ENCODE assay signal across 11 cellular contexts in genomic region chr2:196783431-196784094, GRCh38. TPM values are rescaled to one million over a fixed set of nuclear protein-coding genes. Genes with fewer than 3 reads are reported as not detected.
DNase-seq lines count a peak whose midpoint lies in the region; ATAC-seq and TF ChIP-seq lines count a peak whose summit lies in the region.
"Had no signal": no experiment of that assay in that cellular context is flagged by ENCODE, and none has a peak within 500 bp of the region (broad histone marks: within the 10 kb centered on the region; RNA-seq: fewer than 3 reads in every experiment).

No MANE protein-coding gene starts in this region.

- no peak overlapping the region for H3K4me3 ChIP-seq in naive thymus-derived CD4-positive, alpha-beta T cell (ENCODE audit: low read length)
- no peak overlapping the region for H3K4me3 ChIP-seq in gastroesophageal sphincter

- no peaks in the 10 kb centered on the region for H3K9me3 Mint-ChIP-seq in activated T-cell treated with anti-CD3 and anti-CD28 coated beads, Interleukin-2, amount 50 U/mL, for 72 hours
- H3K9me3 Mint-ChIP-seq in naive thymus-derived CD4-positive, alpha-beta T cell, result no peaks in the 10 kb centered on the region

- H3K27ac ChIP-seq in naive thymus-derived CD4-positive, alpha-beta T cell (ENCODE audit: low read depth, low read length), result peak overlapping the region; percentile 10
- H3K27ac ChIP-seq in gastroesophageal sphincter, result no peak overlapping the region

- peaks cover 9% of the 10 kb centered on the region for H3K4me1 Mint-ChIP-seq in activated T-cell treated with anti-CD3 and anti-CD28 coated beads, Interleukin-2, amount 50 U/mL, for 72 hours (ENCODE audit: low read depth)
- H3K4me1 Mint-ChIP-seq in naive thymus-derived CD4-positive, alpha-beta T cell, result peaks cover 4 to 9% (median 6%) of the 10 kb centered on the region in 7 donors

- no peak for TF ChIP-seq POLR2A in gastroesophageal sphincter (IDR thresholded peaks at IDR 0.05)

- DNase-seq in activated T-cell treated with anti-CD3 and anti-CD28 coated beads, Interleukin-2, amount 50 U/mL, for 72 hours, result peak; percentile 29
- DNase-seq in naive thymus-derived CD4-positive, alpha-beta T cell, result peak in 1 of 9 donors; percentile 48
- DNase-seq in NCI-H1417 (lab: John Stamatoyannopoulos, UW), result no peak
- no peak for DNase-seq in NK-92 treated with Interleukin-12 subunit alpha and Interleukin-12 subunit beta, amount 100 ng/mL, for 24 hours (lab: John Stamatoyannopoulos, UW)
- DNase-seq: left cardiac atrium had no signal

- ATAC-seq in GM18511 (IDR thresholded peaks at IDR 0.05; ENCODE audit: unreplicated experiment), result peak; percentile 63
- ATAC-seq in HG02678 (IDR thresholded peaks at IDR 0.05; ENCODE audit: unreplicated experiment), result peak; percentile 56
- ATAC-seq in activated T-cell treated with anti-CD3 and anti-CD28 coated beads, Interleukin-2, amount 50 U/mL, for 72 hours (replicated peaks in 1 of 2), result peak; percentile 88 to 95
- ATAC-seq in naive thymus-derived CD4-positive, alpha-beta T cell, result no peak
- ATAC-seq in HG03571 (IDR thresholded peaks at IDR 0.05; ENCODE audit: unreplicated experiment), result no peak
- ATAC-seq in gastroesophageal sphincter, result no peak
- ATAC-seq: Right ventricle myocardium inferior had no signal

- no peak for TF ChIP-seq EP300 in gastroesophageal sphincter (IDR thresholded peaks at IDR 0.05)

- POLR2A ChIA-PET in naive thymus-derived CD4-positive, alpha-beta T cell (lab: Charles Lee), result no interaction called here

- H3K4me3 Mint-ChIP-seq in activated T-cell treated with anti-CD3 and anti-CD28 coated beads, Interleukin-2, amount 50 U/mL, for 72 hours, result peak overlapping the region in 1 of 2 donors; percentile 7
- H3K4me3 Mint-ChIP-seq in naive thymus-derived CD4-positive, alpha-beta T cell, result peak overlapping the region in 1 of 10 donors; percentile 1

- no peak for TF ChIP-seq CTCF in gastroesophageal sphincter (IDR thresholded peaks at IDR 0.05)

- intact Hi-C loops in naive thymus-derived CD4-positive, alpha-beta T cell (cut with micrococcal nuclease), result loop anchor here in 1 of 2 donors (10.0 kb wide), 1 partner anchor 621 kb away; no protein-coding TSS in a partner anchor

- no peaks in the 10 kb centered on the region for H3K27me3 ChIP-seq in naive thymus-derived CD4-positive, alpha-beta T cell (ENCODE audit: control insufficient read depth in 2 of 2, insufficient read depth in 2 of 2, low read length in 2 of 2)
- H3K27me3 ChIP-seq in gastroesophageal sphincter, result no peaks in the 10 kb centered on the region

- 90 to 93% methylated on average over 4 of the region's 4 CpGs for WGBS in gastroesophageal sphincter (ENCODE audit: low coverage in 1 of 2), 2 donors

- H3K4me1 ChIP-seq in naive thymus-derived CD4-positive, alpha-beta T cell (ENCODE audit: control insufficient read depth in 2 of 2, insufficient read depth in 2 of 2, low read length in 2 of 2), result no peaks in the 10 kb centered on the region
- H3K4me1 ChIP-seq in gastroesophageal sphincter, result no peaks in the 10 kb centered on the region

- H3K27me3 Mint-ChIP-seq in activated T-cell treated with anti-CD3 and anti-CD28 coated beads, Interleukin-2, amount 50 U/mL, for 72 hours (ENCODE audit: low read depth), result no peaks in the 10 kb centered on the region
- no peaks in the 10 kb centered on the region for H3K27me3 Mint-ChIP-seq in naive thymus-derived CD4-positive, alpha-beta T cell

- peaks cover 0 to 84% (median 19%) of the 10 kb centered on the region in 3 experiments for H3K36me3 ChIP-seq in naive thymus-derived CD4-positive, alpha-beta T cell (ENCODE audit: control insufficient read depth in 2 of 3, insufficient read depth in 3 of 3, low read length in 3 of 3)
- H3K36me3 ChIP-seq in gastroesophageal sphincter, result peaks cover 10 to 98% of the 10 kb centered on the region in 2 donors

- CTCF ChIA-PET in naive thymus-derived CD4-positive, alpha-beta T cell (lab: Charles Lee), result no interaction called here

- no peaks in the 10 kb centered on the region for H3K9me3 ChIP-seq in naive thymus-derived CD4-positive, alpha-beta T cell (ENCODE audit: control insufficient read depth in 2 of 3, low read length in 3 of 3)
- H3K9me3 ChIP-seq in gastroesophageal sphincter, result no peaks in the 10 kb centered on the region

- peaks cover 5 to 30% of the 10 kb centered on the region in 2 donors for H3K36me3 Mint-ChIP-seq in activated T-cell treated with anti-CD3 and anti-CD28 coated beads, Interleukin-2, amount 50 U/mL, for 72 hours (ENCODE audit: insufficient read depth in 2 of 2)
- H3K36me3 Mint-ChIP-seq in naive thymus-derived CD4-positive, alpha-beta T cell, result peaks cover 12 to 35% (median 26%) of the 10 kb centered on the region in 5 donors

- peak overlapping the region; percentile 86 for H3K27ac Mint-ChIP-seq in activated T-cell treated with anti-CD3 and anti-CD28 coated beads, Interleukin-2, amount 50 U/mL, for 72 hours
- H3K27ac Mint-ChIP-seq in naive thymus-derived CD4-positive, alpha-beta T cell, result peak overlapping the region in 5 of 9 donors; percentile 6 to 68 (median 55)

RNA-seq across cellular contexts. Expression of gene GTF3C3, which starts 15.9 kb away (rescaled TPM):
- total RNA-seq in activated T-cell treated with anti-CD3 and anti-CD28 coated beads, Interleukin-2, amount 50 U/mL, for 72 hours, result 10 to 100 TPM; 57.2 to 61.2 TPM
- 10 to 100 TPM; 29.6 to 59.2 (median 47.7) TPM for total RNA-seq in naive thymus-derived CD4-positive, alpha-beta T cell
- polyA plus RNA-seq in naive thymus-derived CD4-positive, alpha-beta T cell, result 10 to 100 TPM; 13.5 to 17.9 TPM
- total RNA-seq in gastroesophageal sphincter, result 10 to 100 TPM; 13.3 to 30.2 (median 24.3) TPM

RNA-seq across cellular contexts. Expression of gene C2orf66, which starts 25.6 kb away (rescaled TPM):
- under 1 TPM; 0.38 to 0.60 TPM for total RNA-seq in activated T-cell treated with anti-CD3 and anti-CD28 coated beads, Interleukin-2, amount 50 U/mL, for 72 hours
- total RNA-seq in naive thymus-derived CD4-positive, alpha-beta T cell, result under 1 TPM in 1 of 5 experiments, not detected in 4; 0.53 TPM
- polyA plus RNA-seq in naive thymus-derived CD4-positive, alpha-beta T cell, result not detected
- under 1 TPM in 1 of 4 donors, not detected in 3; 0.13 TPM for total RNA-seq in gastroesophageal sphincter
- total RNA-seq: cardiac septum, Right ventricle myocardium inferior had no signal

Comparison
In these comparisons a context has a peak if more than half of its experiments do, and no peak if none do; other contexts are left out.
1. ATAC-seq: peak in GM18511 (single experiment), HG02678 (single experiment) and activated T-cell treated with anti-CD3 and anti-CD28 coated beads, Interleukin-2, amount 50 U/mL, for 72 hours (2 of 2); none in naive thymus-derived CD4-positive, alpha-beta T cell (single experiment), HG03571 (single experiment) and gastroesophageal sphincter (single experiment).
2. DNase-seq: peak in activated T-cell treated with anti-CD3 and anti-CD28 coated beads, Interleukin-2, amount 50 U/mL, for 72 hours (2 of 2); none in NCI-H1417 (0 of 3) and NK-92 treated with Interleukin-12 subunit alpha and Interleukin-12 subunit beta, amount 100 ng/mL, for 24 hours (single experiment).